In genomic region chr9:26391036-26391435, GRCh38 we compare ENCODE assay signal across 18 cellular contexts.
DNase-seq lines count a peak whose midpoint lies in the region; TF ChIP-seq lines count a peak whose summit lies in the region.
"Had no signal": no experiment of that assay in that cellular context is flagged by ENCODE, and none has a peak within 500 bp of the region (broad histone marks: within the 10 kb centered on the region; RNA-seq: fewer than 3 reads in every experiment).

No MANE protein-coding gene starts in this region.

- H3K79me2 ChIP-seq in mammary epithelial cell (ENCODE audit: insufficient read depth, low read length), result no peaks in the 10 kb centered on the region

- BruUV-seq in mammary epithelial cell (replicated peaks; lab: Mats Ljungman, UMichigan) (no TSS peak), MCF 10A (replicated peaks; lab: Mats Ljungman, UMichigan) (no TSS peak)

- H3K4me1 Mint-ChIP-seq in MCF 10A (ENCODE audit: insufficient read depth, unreplicated experiment), result no peaks in the 10 kb centered on the region
- H3K4me1 Mint-ChIP-seq: CD4-positive, alpha-beta memory T cell had no signal

- in situ Hi-C loops in mammary epithelial cell (cut with MboI; ENCODE audit: low sequenced_read_pairs in 2 of 2), result no loop called here
- in situ Hi-C loops in HAP-1 (cut with MboI; ENCODE audit: low sequenced_read_pairs), result no loop called here

- H3K4me1 ChIP-seq in mammary epithelial cell (ENCODE audit: insufficient read depth, low read length) (no peaks in the 10 kb centered on the region), HAP-1 (no peaks in the 10 kb centered on the region; the same call in none of the 2 replicates)
- H3K4me1 ChIP-seq: A549 had no signal

- no peak for TF ChIP-seq CTCF in mammary epithelial cell (conservative IDR thresholded peaks at IDR 0.05 in 1 of 2, IDR thresholded peaks at IDR 0.05 in 1 of 2; ENCODE audit: extremely low read depth in 1 of 2, insufficient read depth in 1 of 2, low read depth in 1 of 2, low read length in 2 of 2)
- TF ChIP-seq CTCF in MCF 10A (IDR thresholded peaks at IDR 0.05; ENCODE audit: unreplicated experiment), result no peak

- H3K9me3 ChIP-seq in mammary epithelial cell (replicated peaks; ENCODE audit: insufficient read depth, low read length) (peaks cover 3% of the 10 kb centered on the region), HAP-1 (no peaks in the 10 kb centered on the region; the same call in 1 of the 2 replicates)

- WGBS in mammary epithelial cell (ENCODE audit: low coverage, missing lambda C conversion rate), result 22% methylated on average over 4 of the region's 4 CpGs

- H2AFZ ChIP-seq in mammary epithelial cell (ENCODE audit: low read depth, low read length), result no peak overlapping the region

- no peak overlapping the region for H3K9ac ChIP-seq in mammary epithelial cell (ENCODE audit: insufficient read depth, low read length)

- no peak overlapping the region for H3K27ac Mint-ChIP-seq in MCF 10A (ENCODE audit: low read depth, unreplicated experiment)
- H3K27ac Mint-ChIP-seq: CD4-positive, alpha-beta memory T cell had no signal

- H3K27ac ChIP-seq in mammary epithelial cell (ENCODE audit: insufficient read depth, low read depth, low read length), result no peak overlapping the region
- H3K27ac ChIP-seq: 22Rv1, A549 had no signal

- no peaks in the 10 kb centered on the region for H3K9me3 Mint-ChIP-seq in MCF 10A (ENCODE audit: unreplicated experiment)

- POLR2A ChIA-PET in MCF 10A (lab: Yijun Ruan, JAX), result no interaction called here

- H3K4me2 ChIP-seq in mammary epithelial cell (ENCODE audit: insufficient read depth, low read depth, low read length), result no peak overlapping the region
- H3K4me2 ChIP-seq: A549 had no signal

- CTCF ChIA-PET in mammary epithelial cell (lab: Charles Lee; ENCODE audit: low non-redundant PET), result no interaction called here
- CTCF ChIA-PET in MCF 10A (lab: Yijun Ruan, JAX), result no interaction called here

- H3K4me3 ChIP-seq in mammary epithelial cell (replicated peaks in 1 of 3; ENCODE audit: insufficient read depth in 1 of 3, low read depth in 2 of 3, low read length in 3 of 3) (no peak overlapping the region), HAP-1 (no peak overlapping the region)
- H3K4me3 ChIP-seq: A549 had no signal

- peaks cover 6% of the 10 kb centered on the region for H3K27me3 Mint-ChIP-seq in MCF 10A (ENCODE audit: insufficient read depth, unreplicated experiment)
- H3K27me3 Mint-ChIP-seq: CD4-positive, alpha-beta memory T cell had no signal

- H4K20me1 ChIP-seq in mammary epithelial cell (ENCODE audit: insufficient read depth, low read length), result no peaks in the 10 kb centered on the region

- dilution Hi-C loops in mammary epithelial cell (cut with HindIII; ENCODE audit: low sequenced_read_pairs), result no loop called here

- H3K4me3 Mint-ChIP-seq in MCF 10A (ENCODE audit: unreplicated experiment), result no peak overlapping the region
- H3K4me3 Mint-ChIP-seq: CD4-positive, alpha-beta memory T cell had no signal

- DNase-seq in mammary epithelial cell (peak; percentile 60), MCF 10A (ENCODE audit: unreplicated experiment) (no peak), HT1080 (ENCODE audit: low read depth) (peak; percentile 77), RPMI7951 (ENCODE audit: low read depth) (peak; percentile 20), anterior cingulate cortex (lab: John Stamatoyannopoulos, UW) (no peak), NOMO-1 treated with dmso at 0.1 percent for 144 hours (lab: John Stamatoyannopoulos, UW; ENCODE audit: unreplicated experiment) (no peak), HAP-1 (ENCODE audit: low spot score in 2 of 2) (no peak)
- DNase-seq: ACHN; AML-193; C1 segment of cervical spinal cord; Calu3; CD4-positive, alpha-beta memory T cell; COR-L47; DMS53; DMS79 treated with DMSO at 0.1 percent for 48 hours; H7 had no signal

- intact Hi-C loops in mammary epithelial cell (cut with micrococcal nuclease), result no loop called here
- intact Hi-C loops in MCF 10A (cut with micrococcal nuclease), result no loop called here

- H3K36me3 ChIP-seq in mammary epithelial cell (ENCODE audit: insufficient read depth, low read length), result no peaks in the 10 kb centered on the region
- H3K36me3 ChIP-seq in HAP-1 (replicated peaks), result no peaks in the 10 kb centered on the region

- H3K27me3 ChIP-seq in mammary epithelial cell (ENCODE audit: insufficient read depth, low read length) (no peaks in the 10 kb centered on the region), HAP-1 (ENCODE audit: low read depth) (no peaks in the 10 kb centered on the region)

- H3K36me3 Mint-ChIP-seq in MCF 10A (ENCODE audit: insufficient read depth, unreplicated experiment), result no peaks in the 10 kb centered on the region
- H3K36me3 Mint-ChIP-seq: CD4-positive, alpha-beta memory T cell had no signal

Comparison
In these comparisons a context has a peak if more than half of its experiments do, and no peak if none do; other contexts are left out.
1. DNase-seq: peak in mammary epithelial cell (single experiment), HT1080 (single experiment) and RPMI7951 (single experiment); none in MCF 10A (single experiment), anterior cingulate cortex (0 of 58), NOMO-1 treated with dmso at 0.1 percent for 144 hours (single experiment) and HAP-1 (0 of 2).